Comparison of ENCODE assay signal across 15 cellular contexts in genomic region chr10:7288060-7288690, GRCh38.
DNase-seq lines count a peak whose midpoint lies in the region; ATAC-seq and TF ChIP-seq lines count a peak whose summit lies in the region.
"Had no signal": no experiment of that assay in that cellular context is flagged by ENCODE, and none has a peak within 500 bp of the region (broad histone marks: within the 10 kb centered on the region; RNA-seq: fewer than 3 reads in every experiment).

No MANE protein-coding gene starts in this region.

- POLR2A ChIA-PET in activated CD4-positive, alpha-beta T cell treated with anti-CD3 and anti-CD28 coated beads for 36 hours (lab: Charles Lee), result no interaction called here

- no peaks in the 10 kb centered on the region for H3K27me3 Mint-ChIP-seq in activated CD4-positive, alpha-beta T cell treated with anti-CD3 and anti-CD28 coated beads for 36 hours
- no peaks in the 10 kb centered on the region for H3K27me3 Mint-ChIP-seq in activated CD4-positive, alpha-beta T cell treated with anti-CD3 and anti-CD28 coated beads, Interleukin-2, amount 10 ng/mL, durations not matched to agents 24 days and 14 days
- peaks cover 41% of the 10 kb centered on the region for H3K27me3 Mint-ChIP-seq in type B pancreatic cell

- no peak for TF ChIP-seq CTCF in type B pancreatic cell (conservative IDR thresholded peaks at IDR 0.05)

- intact Hi-C loops in activated CD4-positive, alpha-beta T cell treated with anti-CD3 and anti-CD28 coated beads for 36 hours (cut with DNase I, micrococcal nuclease), result no loop called here
- intact Hi-C loops in activated CD4-positive, alpha-beta T cell treated with anti-CD3 and anti-CD28 coated beads, Interleukin-2, amount 10 ng/mL, durations not matched to agents 24 days and 14 days (cut with micrococcal nuclease), result no loop called here

- H3K36me3 Mint-ChIP-seq in activated CD4-positive, alpha-beta T cell treated with anti-CD3 and anti-CD28 coated beads for 36 hours (ENCODE audit: low read depth), result peaks cover 22% of the 10 kb centered on the region
- H3K36me3 Mint-ChIP-seq in activated CD4-positive, alpha-beta T cell treated with anti-CD3 and anti-CD28 coated beads, Interleukin-2, amount 10 ng/mL, durations not matched to agents 24 days and 14 days (ENCODE audit: low read depth), result peaks cover 29% of the 10 kb centered on the region
- H3K36me3 Mint-ChIP-seq in type B pancreatic cell, result peaks cover 3% of the 10 kb centered on the region

- peak; percentile 45 for DNase-seq in activated CD4-positive, alpha-beta T cell treated with anti-CD3 and anti-CD28 coated beads for 36 hours
- DNase-seq in activated CD4-positive, alpha-beta T cell treated with anti-CD3 and anti-CD28 coated beads, Interleukin-2, amount 10 ng/mL, durations not matched to agents 24 days and 14 days, result no peak
- peak; percentile 33 for DNase-seq in stimulated activated CD8-positive, alpha-beta memory T cell treated with anti-CD3 and anti-CD28 coated beads, Interleukin-4, amount 100 ng/mL, for 24 hours (ENCODE audit: low read depth)
- DNase-seq in stimulated activated CD8-positive, alpha-beta memory T cell treated with anti-CD3 and anti-CD28 coated beads, Interleukin-4, amount 100 ng/mL, for 48 hours, result no peak
- DNase-seq in ecto neural progenitor cell (ENCODE audit: low spot score), result peak; percentile 14
- DNase-seq in type B pancreatic cell (ENCODE audit: extremely low spot score, unreplicated experiment), result no peak
- DNase-seq in NCI-H2171 treated with DMSO at 0.1 percent for 48 hours (lab: John Stamatoyannopoulos, UW), result no peak
- DNase-seq in OCI-M2 (lab: John Stamatoyannopoulos, UW; ENCODE audit: unreplicated experiment), result no peak
- DNase-seq: Caco-2, DMS79, GDM1, H7, NCI-H1105 treated with DMSO at 0.1 percent for 48 hours, NCI-H187, NCI-H446 had no signal

- no peak overlapping the region for H3K27ac Mint-ChIP-seq in activated CD4-positive, alpha-beta T cell treated with anti-CD3 and anti-CD28 coated beads for 36 hours
- H3K27ac Mint-ChIP-seq in activated CD4-positive, alpha-beta T cell treated with anti-CD3 and anti-CD28 coated beads, Interleukin-2, amount 10 ng/mL, durations not matched to agents 24 days and 14 days, result no peak overlapping the region
- peak overlapping the region; percentile 60 for H3K27ac Mint-ChIP-seq in type B pancreatic cell

- no peak for ATAC-seq in activated CD4-positive, alpha-beta T cell treated with anti-CD3 and anti-CD28 coated beads for 36 hours

- CTCF ChIA-PET in activated CD4-positive, alpha-beta T cell treated with anti-CD3 and anti-CD28 coated beads for 36 hours (lab: Charles Lee), result interaction anchor here (1.2 to 1.4 kb wide), 2 partner anchors 13 to 29 kb away, joined by 3 to 4 read pairs; no protein-coding TSS in a partner anchor

- H3K4me3 Mint-ChIP-seq in activated CD4-positive, alpha-beta T cell treated with anti-CD3 and anti-CD28 coated beads for 36 hours, result no peak overlapping the region
- no peak overlapping the region for H3K4me3 Mint-ChIP-seq in activated CD4-positive, alpha-beta T cell treated with anti-CD3 and anti-CD28 coated beads, Interleukin-2, amount 10 ng/mL, durations not matched to agents 24 days and 14 days
- no peak overlapping the region for H3K4me3 Mint-ChIP-seq in type B pancreatic cell

- peaks cover 47% of the 10 kb centered on the region for H3K4me1 Mint-ChIP-seq in activated CD4-positive, alpha-beta T cell treated with anti-CD3 and anti-CD28 coated beads for 36 hours
- peaks cover 19% of the 10 kb centered on the region for H3K4me1 Mint-ChIP-seq in activated CD4-positive, alpha-beta T cell treated with anti-CD3 and anti-CD28 coated beads, Interleukin-2, amount 10 ng/mL, durations not matched to agents 24 days and 14 days
- no peaks in the 10 kb centered on the region for H3K4me1 Mint-ChIP-seq in type B pancreatic cell (ENCODE audit: unreplicated experiment)

- no peaks in the 10 kb centered on the region for H3K9me3 Mint-ChIP-seq in activated CD4-positive, alpha-beta T cell treated with anti-CD3 and anti-CD28 coated beads for 36 hours (ENCODE audit: low read depth)
- no peaks in the 10 kb centered on the region for H3K9me3 Mint-ChIP-seq in activated CD4-positive, alpha-beta T cell treated with anti-CD3 and anti-CD28 coated beads, Interleukin-2, amount 10 ng/mL, durations not matched to agents 24 days and 14 days
- H3K9me3 Mint-ChIP-seq in type B pancreatic cell, result no peaks in the 10 kb centered on the region

Comparison
In these comparisons a context has a peak if more than half of its experiments do, and no peak if none do; other contexts are left out.
1. DNase-seq: peak in activated CD4-positive, alpha-beta T cell treated with anti-CD3 and anti-CD28 coated beads for 36 hours (single experiment), stimulated activated CD8-positive, alpha-beta memory T cell treated with anti-CD3 and anti-CD28 coated beads, Interleukin-4, amount 100 ng/mL, for 24 hours (single experiment) and ecto neural progenitor cell (single experiment); none in activated CD4-positive, alpha-beta T cell treated with anti-CD3 and anti-CD28 coated beads, Interleukin-2, amount 10 ng/mL, durations not matched to agents 24 days and 14 days (single experiment), stimulated activated CD8-positive, alpha-beta memory T cell treated with anti-CD3 and anti-CD28 coated beads, Interleukin-4, amount 100 ng/mL, for 48 hours (single experiment), type B pancreatic cell (single experiment), NCI-H2171 treated with DMSO at 0.1 percent for 48 hours (single experiment) and OCI-M2 (single experiment).